In genomic region chr18:58692420-58693185, GRCh38 we compare ENCODE assay signal across 18 cellular contexts. TPM values are rescaled to one million over a fixed set of nuclear protein-coding genes. Genes with fewer than 3 reads are reported as not detected.
DNase-seq lines count a peak whose midpoint lies in the region; ATAC-seq, FAIRE-seq and TF ChIP-seq lines count a peak whose summit lies in the region.
"Had no signal": no experiment of that assay in that cellular context is flagged by ENCODE, and none has a peak within 500 bp of the region (broad histone marks: within the 10 kb centered on the region; RNA-seq: fewer than 3 reads in every experiment).

No MANE protein-coding gene starts in this region.

- no peaks in the 10 kb centered on the region for H3K27me3 Mint-ChIP-seq in CD4-positive, alpha-beta memory T cell
- no peaks in the 10 kb centered on the region for H3K27me3 Mint-ChIP-seq in activated CD8-positive, alpha-beta T cell treated with anti-CD3 and anti-CD28 coated beads, Interleukin-2, amount 10 ng/mL, durations not matched to agents 7 days and 5 days (ENCODE audit: low read depth)
- peaks cover 0 to 10% (median 0%) of the 10 kb centered on the region in 3 donors for H3K27me3 Mint-ChIP-seq in immature natural killer cell (ENCODE audit: low read depth in 3 of 3)
- H3K27me3 Mint-ChIP-seq: B cell had no signal

- no peak for TF ChIP-seq CTCF in D721Med (IDR thresholded peaks at IDR 0.05; ENCODE audit: insufficient read depth, missing control alignments)

- peak; percentile 31 for ATAC-seq in activated CD8-positive, alpha-beta T cell treated with anti-CD3 and anti-CD28 coated beads, Interleukin-2, amount 10 ng/mL, durations not matched to agents 7 days and 5 days
- ATAC-seq in HG02840 (IDR thresholded peaks at IDR 0.05; ENCODE audit: low FRiP score, unreplicated experiment), result no peak

- peaks cover 97% of the 10 kb centered on the region for H3K4me1 ChIP-seq in CD4-positive, alpha-beta memory T cell (ENCODE audit: insufficient read depth, low read length)
- H3K4me1 ChIP-seq: ascending aorta, SJSA1 had no signal

- peak overlapping the region in 1 of 2 donors; percentile 11 for H3K4me3 ChIP-seq in CD4-positive, alpha-beta memory T cell (ENCODE audit: low read length in 2 of 2)
- H3K4me3 ChIP-seq: ascending aorta, prostate gland, SJSA1, skin epidermis, thoracic aorta had no signal

- no peaks in the 10 kb centered on the region for H3K27me3 ChIP-seq in CD4-positive, alpha-beta memory T cell (ENCODE audit: insufficient read depth, low read length)
- H3K27me3 ChIP-seq: ascending aorta, SJSA1 had no signal

- intact Hi-C loops in CD4-positive, alpha-beta memory T cell (cut with micrococcal nuclease), result loop anchor here (1.0 kb wide), 1 partner anchor 21 kb away; the partner anchor contains the start of gene MALT1

- POLR2A ChIA-PET in CD4-positive, alpha-beta memory T cell (lab: Charles Lee; ENCODE audit: partially characterized antibody), result interaction anchor here (1.0 to 16.1 kb wide), 9 partner anchors 16 to 152 kb away, joined by 3 to 344 read pairs (median 4); partner anchors contain the start of gene MALT1
- POLR2A ChIA-PET in activated CD8-positive, alpha-beta T cell treated with anti-CD3 and anti-CD28 coated beads, Interleukin-2, amount 10 ng/mL, durations not matched to agents 7 days and 5 days (lab: Charles Lee), result interaction anchor here (0.9 to 2.2 kb wide), 2 partner anchors 21 to 56 kb away, joined by 3 to 11 read pairs; partner anchors contain the start of gene MALT1

- H3K4me3 Mint-ChIP-seq in CD4-positive, alpha-beta memory T cell, result peak overlapping the region; percentile 37 to 76 (median 62)
- peak overlapping the region; percentile 33 for H3K4me3 Mint-ChIP-seq in activated CD8-positive, alpha-beta T cell treated with anti-CD3 and anti-CD28 coated beads, Interleukin-2, amount 10 ng/mL, durations not matched to agents 7 days and 5 days
- H3K4me3 Mint-ChIP-seq in immature natural killer cell, result no peak overlapping the region
- H3K4me3 Mint-ChIP-seq: B cell, neural crest cell had no signal

- peak overlapping the region; percentile 26 for H3K27ac ChIP-seq in CD4-positive, alpha-beta memory T cell (ENCODE audit: low read depth, low read length)
- H3K27ac ChIP-seq: ascending aorta, SJSA1, thoracic aorta had no signal

- CTCF ChIA-PET in CD4-positive, alpha-beta memory T cell (lab: Charles Lee; ENCODE audit: partially characterized antibody), result interaction anchor here (0.9 to 3.2 kb wide), 13 partner anchors 14 to 164 kb away, joined by 3 to 19 read pairs (median 5); partner anchors contain the start of gene MALT1
- CTCF ChIA-PET in activated CD8-positive, alpha-beta T cell treated with anti-CD3 and anti-CD28 coated beads, Interleukin-2, amount 10 ng/mL, durations not matched to agents 7 days and 5 days (lab: Charles Lee), result interaction anchor here (1.1 to 2.0 kb wide), 7 partner anchors 17 to 163 kb away, joined by 3 to 13 read pairs (median 7); partner anchors contain the start of gene MALT1

- H3K27ac Mint-ChIP-seq in CD4-positive, alpha-beta memory T cell, result peak overlapping the region; percentile 70 to 95 (median 81)
- H3K27ac Mint-ChIP-seq in activated CD8-positive, alpha-beta T cell treated with anti-CD3 and anti-CD28 coated beads, Interleukin-2, amount 10 ng/mL, durations not matched to agents 7 days and 5 days, result peak overlapping the region; percentile 77
- H3K27ac Mint-ChIP-seq in immature natural killer cell, result peak overlapping the region in 4 of 6 donors; percentile 47 to 77 (median 56)

- peaks cover 14 to 78% (median 52%) of the 10 kb centered on the region in 4 donors for H3K4me1 Mint-ChIP-seq in CD4-positive, alpha-beta memory T cell
- peaks cover 87% of the 10 kb centered on the region for H3K4me1 Mint-ChIP-seq in activated CD8-positive, alpha-beta T cell treated with anti-CD3 and anti-CD28 coated beads, Interleukin-2, amount 10 ng/mL, durations not matched to agents 7 days and 5 days (ENCODE audit: low read depth)
- peaks cover 53 to 78% of the 10 kb centered on the region in 2 donors for H3K4me1 Mint-ChIP-seq in immature natural killer cell

- H3K36me3 Mint-ChIP-seq in CD4-positive, alpha-beta memory T cell, result peaks cover 57 to 62% of the 10 kb centered on the region in 2 donors
- H3K36me3 Mint-ChIP-seq in activated CD8-positive, alpha-beta T cell treated with anti-CD3 and anti-CD28 coated beads, Interleukin-2, amount 10 ng/mL, durations not matched to agents 7 days and 5 days (ENCODE audit: low read depth), result peaks cover 69% of the 10 kb centered on the region
- peaks cover 15 to 34% (median 32%) of the 10 kb centered on the region in 3 donors for H3K36me3 Mint-ChIP-seq in immature natural killer cell

- H3K9me3 ChIP-seq in CD4-positive, alpha-beta memory T cell (ENCODE audit: control insufficient read depth in 1 of 2, low read length in 2 of 2), result no peaks in the 10 kb centered on the region
- H3K9me3 ChIP-seq: ascending aorta, prostate gland, SJSA1, thoracic aorta had no signal

- DNase-seq in CD4-positive, alpha-beta memory T cell, result peak; percentile 42 to 55 (median 50)
- no peak for DNase-seq in D721Med (ENCODE audit: insufficient read length, low spot score)
- DNase-seq in activated CD8-positive, alpha-beta T cell treated with anti-CD3 and anti-CD28 coated beads, Interleukin-2, amount 10 ng/mL, durations not matched to agents 7 days and 5 days, result peak; percentile 56
- DNase-seq in immature natural killer cell, result no peak
- DNase-seq in stimulated activated CD4-positive, alpha-beta T cell treated with anti-CD3 and anti-CD28 coated beads, Interleukin-4, amount 100 ng/mL, for 4 hours, result no peak
- DNase-seq in stimulated activated CD4-positive, alpha-beta T cell treated with anti-CD3 and anti-CD28 coated beads, Interleukin-1b, Interleukin-23, amount 100 ng/mL, for 48 hours, result no peak
- DNase-seq: kidney; mammary epithelial cell; NCI-H774; stimulated activated CD4-positive, alpha-beta T cell treated with anti-CD3 and anti-CD28 coated beads, Interleukin-4, amount 100 ng/mL, for 24 hours had no signal

- peak; percentile 95 for FAIRE-seq in D721Med (lab: Jason Lieb, UNC)
- FAIRE-seq: kidney had no signal

- no peaks in the 10 kb centered on the region for H3K9me3 Mint-ChIP-seq in CD4-positive, alpha-beta memory T cell
- peaks cover 4% of the 10 kb centered on the region for H3K9me3 Mint-ChIP-seq in activated CD8-positive, alpha-beta T cell treated with anti-CD3 and anti-CD28 coated beads, Interleukin-2, amount 10 ng/mL, durations not matched to agents 7 days and 5 days (ENCODE audit: insufficient read depth)
- no peaks in the 10 kb centered on the region for H3K9me3 Mint-ChIP-seq in immature natural killer cell

- H3K36me3 ChIP-seq in CD4-positive, alpha-beta memory T cell (ENCODE audit: insufficient read depth, low read length), result peaks cover 15% of the 10 kb centered on the region
- H3K36me3 ChIP-seq: prostate gland, thoracic aorta had no signal

RNA-seq across cellular contexts. Expression of gene MALT1, which starts 21.3 kb away (rescaled TPM):
- 10 to 100 TPM; 90.4 to 96.7 TPM for total RNA-seq in CD4-positive, alpha-beta memory T cell
- polyA plus RNA-seq in CD4-positive, alpha-beta memory T cell, result 10 to 100 TPM; 60.3 to 64.4 TPM
- total RNA-seq in activated CD8-positive, alpha-beta T cell treated with anti-CD3 and anti-CD28 coated beads, Interleukin-2, amount 10 ng/mL, durations not matched to agents 7 days and 5 days, result 10 to 100 TPM; 52.7 to 57.1 TPM
- 10 to 100 TPM; 18.8 to 34.2 (median 30.6) TPM for polyA plus RNA-seq in immature natural killer cell

Comparison
In these comparisons a context has a peak if more than half of its experiments do, and no peak if none do; other contexts are left out.
1. DNase-seq: peak in CD4-positive, alpha-beta memory T cell (5 of 5) and activated CD8-positive, alpha-beta T cell treated with anti-CD3 and anti-CD28 coated beads, Interleukin-2, amount 10 ng/mL, durations not matched to agents 7 days and 5 days (single experiment); none in D721Med (single experiment), immature natural killer cell (0 of 3), stimulated activated CD4-positive, alpha-beta T cell treated with anti-CD3 and anti-CD28 coated beads, Interleukin-4, amount 100 ng/mL, for 4 hours (0 of 2) and stimulated activated CD4-positive, alpha-beta T cell treated with anti-CD3 and anti-CD28 coated beads, Interleukin-1b, Interleukin-23, amount 100 ng/mL, for 48 hours (single experiment).
2. H3K4me3 Mint-ChIP-seq: peak in CD4-positive, alpha-beta memory T cell (8 of 8) and activated CD8-positive, alpha-beta T cell treated with anti-CD3 and anti-CD28 coated beads, Interleukin-2, amount 10 ng/mL, durations not matched to agents 7 days and 5 days (single experiment); none in immature natural killer cell (0 of 5).
3. Peak in every context shown above with its lines, with median percentiles within 50 percentile points of each other: H3K27ac Mint-ChIP-seq.